Comparison of ENCODE assay signal across 9 cellular contexts in genomic region chr12:69534389-69534822, GRCh38. TPM values are rescaled to one million over a fixed set of nuclear protein-coding genes. Genes with fewer than 3 reads are reported as not detected.
DNase-seq lines count a peak whose midpoint lies in the region; ATAC-seq, FAIRE-seq and TF ChIP-seq lines count a peak whose summit lies in the region.
"Had no signal": no experiment of that assay in that cellular context is flagged by ENCODE, and none has a peak within 500 bp of the region (broad histone marks: within the 10 kb centered on the region; RNA-seq: fewer than 3 reads in every experiment).

No MANE protein-coding gene starts in this region.

- TF ChIP-seq POLR2A in testis (IDR thresholded peaks at IDR 0.05) = no peak

- H3K36me3 Mint-ChIP-seq in CD8-positive, alpha-beta T cell = peaks cover 33% of the 10 kb centered on the region
- peaks cover 6% of the 10 kb centered on the region for H3K36me3 Mint-ChIP-seq in T-helper 1 cell treated with Interleukin-12 subunit alpha and Interleukin-12 subunit beta and Interleukin-4 antibody, amounts not matched to agents 30 μg/mL and 1 μg/mL, for 36 hours (ENCODE audit: low read depth)

- H3K27me3 ChIP-seq in CD8-positive, alpha-beta T cell (ENCODE audit: insufficient read depth, low read length) = no peaks in the 10 kb centered on the region
- no peaks in the 10 kb centered on the region for H3K27me3 ChIP-seq in testis
- H3K27me3 ChIP-seq: Peyer's patch had no signal

- intact Hi-C loops in CD8-positive, alpha-beta T cell (cut with DNase I, micrococcal nuclease) = no loop called here
- intact Hi-C loops in testis (cut with DNase I; ENCODE audit: low total_unique reads) = no loop called here

- POLR2A ChIA-PET in CD8-positive, alpha-beta T cell (lab: Charles Lee) = no interaction called here

- CTCF ChIA-PET in CD8-positive, alpha-beta T cell (lab: Charles Lee) = interaction anchor here (1.4 kb wide), 1 partner anchor 37 kb away, joined by 4 read pairs; no protein-coding TSS in a partner anchor

- no peak overlapping the region for H3K27ac Mint-ChIP-seq in CD8-positive, alpha-beta T cell
- peak overlapping the region; percentile 58 for H3K27ac Mint-ChIP-seq in T-helper 1 cell treated with Interleukin-12 subunit alpha and Interleukin-12 subunit beta and Interleukin-4 antibody, amounts not matched to agents 30 μg/mL and 1 μg/mL, for 36 hours

- no peak overlapping the region for H3K4me3 ChIP-seq in CD8-positive, alpha-beta T cell (ENCODE audit: low read depth, low read length)
- H3K4me3 ChIP-seq in testis = no peak overlapping the region
- H3K4me3 ChIP-seq: Peyer's patch had no signal

- FAIRE-seq in GM19239 (lab: Jason Lieb, UNC) = peak; percentile 55

- no peaks in the 10 kb centered on the region for H3K36me3 ChIP-seq in CD8-positive, alpha-beta T cell (ENCODE audit: insufficient read depth, low read length)
- no peaks in the 10 kb centered on the region for H3K36me3 ChIP-seq in testis (ENCODE audit: low read depth, missing control alignments)

- no peak overlapping the region for H3K27ac ChIP-seq in CD8-positive, alpha-beta T cell (ENCODE audit: low read depth, low read length)
- peak overlapping the region; percentile 57 for H3K27ac ChIP-seq in epithelial cell of prostate
- H3K27ac ChIP-seq in testis = peak overlapping the region; percentile 5 to 64

- no peak for DNase-seq in CD8-positive, alpha-beta T cell
- no peak for DNase-seq in GM19239 (ENCODE audit: insufficient read length, low spot score)
- peak; percentile 84 for DNase-seq in epithelial cell of prostate (ENCODE audit: low read depth, low spot score)
- peak; percentile 75 for DNase-seq in middle frontal gyrus (ENCODE audit: extremely low spot score, low spot score)
- peak; percentile 73 for DNase-seq in testis
- DNase-seq in GF-D8 (lab: John Stamatoyannopoulos, UW) = no peak

- no peak overlapping the region for H3K4me3 Mint-ChIP-seq in CD8-positive, alpha-beta T cell
- H3K4me3 Mint-ChIP-seq in T-helper 1 cell treated with Interleukin-12 subunit alpha and Interleukin-12 subunit beta and Interleukin-4 antibody, amounts not matched to agents 30 μg/mL and 1 μg/mL, for 36 hours = peak overlapping the region; percentile 33

- H3K27me3 Mint-ChIP-seq in CD8-positive, alpha-beta T cell (ENCODE audit: low read depth) = no peaks in the 10 kb centered on the region
- no peaks in the 10 kb centered on the region for H3K27me3 Mint-ChIP-seq in T-helper 1 cell treated with Interleukin-12 subunit alpha and Interleukin-12 subunit beta and Interleukin-4 antibody, amounts not matched to agents 30 μg/mL and 1 μg/mL, for 36 hours (ENCODE audit: low read depth)

- peak; percentile 36 for ATAC-seq in CD8-positive, alpha-beta T cell
- peak; percentile 89 for ATAC-seq in HG03457 (IDR thresholded peaks at IDR 0.05; ENCODE audit: unreplicated experiment)

- no peak for TF ChIP-seq CTCF in CD8-positive, alpha-beta T cell (IDR thresholded peaks at IDR 0.05)
- no peak for TF ChIP-seq CTCF in testis (IDR thresholded peaks at IDR 0.05)

- WGBS in testis, 2 donors = 23 to 39% methylated on average over 3 of the region's 3 CpGs

- H3K9me3 ChIP-seq in CD8-positive, alpha-beta T cell (ENCODE audit: low read length) = no peaks in the 10 kb centered on the region
- no peaks in the 10 kb centered on the region for H3K9me3 ChIP-seq in testis
- H3K9me3 ChIP-seq: Peyer's patch had no signal

- H3K4me1 ChIP-seq in CD8-positive, alpha-beta T cell (ENCODE audit: insufficient read depth, low read length) = no peaks in the 10 kb centered on the region
- no peaks in the 10 kb centered on the region for H3K4me1 ChIP-seq in testis
- H3K4me1 ChIP-seq: Peyer's patch had no signal

- H3K9me3 Mint-ChIP-seq in CD8-positive, alpha-beta T cell = no peaks in the 10 kb centered on the region
- H3K9me3 Mint-ChIP-seq in T-helper 1 cell treated with Interleukin-12 subunit alpha and Interleukin-12 subunit beta and Interleukin-4 antibody, amounts not matched to agents 30 μg/mL and 1 μg/mL, for 36 hours = no peaks in the 10 kb centered on the region

- peaks cover 17% of the 10 kb centered on the region for H3K4me1 Mint-ChIP-seq in CD8-positive, alpha-beta T cell (ENCODE audit: low read depth)
- H3K4me1 Mint-ChIP-seq in T-helper 1 cell treated with Interleukin-12 subunit alpha and Interleukin-12 subunit beta and Interleukin-4 antibody, amounts not matched to agents 30 μg/mL and 1 μg/mL, for 36 hours (ENCODE audit: low read depth) = peaks cover 16% of the 10 kb centered on the region

RNA-seq across cellular contexts. Expression of gene CCT2, which starts 50.9 kb away (rescaled TPM):
- total RNA-seq in CD8-positive, alpha-beta T cell = 100 to 1,000 TPM; 211 to 220 TPM
- total RNA-seq in testis = 100 to 1,000 TPM; 213 to 248 TPM
- polyA plus RNA-seq in testis (ENCODE audit: insufficient read depth, low read depth, low replicate concordance) = 401 TPM

Comparison
In these comparisons a context has a peak if more than half of its experiments do, and no peak if none do; other contexts are left out.
1. DNase-seq: peak in epithelial cell of prostate (single experiment), middle frontal gyrus (single experiment) and testis (single experiment); none in CD8-positive, alpha-beta T cell (0 of 7), GM19239 (single experiment) and GF-D8 (single experiment).